ENCODE assay signal across 1 cellular context in the genomic region with DNA sequence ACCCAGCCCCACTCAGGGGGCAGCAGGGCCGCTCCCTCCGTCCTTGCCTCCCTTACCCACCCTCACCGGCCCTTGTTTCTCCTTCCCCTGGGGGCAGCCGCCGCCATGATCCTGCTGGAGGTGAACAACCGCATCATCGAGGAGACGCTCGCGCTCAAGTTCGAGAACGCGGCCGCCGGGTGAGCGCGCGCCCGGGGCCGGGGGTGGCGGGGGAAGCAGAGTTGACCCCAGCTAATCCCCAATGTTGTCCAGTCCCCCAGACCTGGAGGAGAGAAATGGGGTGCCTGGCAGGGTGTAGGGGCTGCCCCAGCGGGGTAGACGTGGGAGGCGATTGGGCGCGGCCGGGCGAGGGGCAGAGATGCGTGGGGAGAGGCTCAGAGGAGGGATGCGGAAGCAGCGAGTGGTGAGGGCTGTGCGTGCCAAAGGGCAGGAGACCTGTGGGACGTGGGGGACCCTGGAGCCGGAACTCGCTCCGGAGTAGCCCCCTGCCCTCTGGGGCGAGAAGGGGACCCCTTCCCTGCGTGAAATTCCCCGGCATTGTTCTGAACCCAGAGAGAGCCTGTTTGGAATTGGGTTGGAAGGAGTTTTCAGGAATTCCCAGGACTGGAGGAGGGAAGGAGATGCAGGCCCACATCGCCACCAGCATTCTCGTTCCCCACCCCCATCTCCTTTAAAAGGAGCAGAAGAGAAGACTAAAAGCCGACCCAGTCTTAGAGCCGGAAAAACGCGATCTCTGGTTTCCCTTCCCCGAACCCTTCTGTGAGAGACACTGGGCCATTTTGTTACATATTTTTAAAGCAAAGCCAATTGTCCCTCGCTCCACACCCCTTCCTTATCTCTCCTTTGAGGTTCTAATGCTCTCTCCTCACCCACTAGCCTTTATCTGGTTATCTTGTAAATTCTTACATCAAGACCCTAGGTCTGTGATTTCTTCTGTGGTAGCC.
TF ChIP-seq lines count a peak whose summit lies in the region.

No MANE protein-coding gene starts in this region.

TF ChIP-seq in IMR-90, 13 proteins besides CTCF, POLR2A, EP300 and RAD21 (continued from another document):
- TF ChIP-seq, protein P1, sequence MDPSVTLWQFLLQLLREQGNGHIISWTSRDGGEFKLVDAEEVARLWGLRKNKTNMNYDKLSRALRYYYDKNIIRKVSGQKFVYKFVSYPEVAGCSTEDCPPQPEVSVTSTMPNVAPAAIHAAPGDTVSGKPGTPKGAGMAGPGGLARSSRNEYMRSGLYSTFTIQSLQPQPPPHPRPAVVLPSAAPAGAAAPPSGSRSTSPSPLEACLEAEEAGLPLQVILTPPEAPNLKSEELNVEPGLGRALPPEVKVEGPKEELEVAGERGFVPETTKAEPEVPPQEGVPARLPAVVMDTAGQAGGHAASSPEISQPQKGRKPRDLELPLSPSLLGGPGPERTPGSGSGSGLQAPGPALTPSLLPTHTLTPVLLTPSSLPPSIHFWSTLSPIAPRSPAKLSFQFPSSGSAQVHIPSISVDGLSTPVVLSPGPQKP (IDR thresholded peaks at IDR 0.05; ENCODE audit: borderline replicate concordance, low read depth, low read length): no peak
